ENCODE assay signal across 8 cellular contexts in the genomic region with DNA sequence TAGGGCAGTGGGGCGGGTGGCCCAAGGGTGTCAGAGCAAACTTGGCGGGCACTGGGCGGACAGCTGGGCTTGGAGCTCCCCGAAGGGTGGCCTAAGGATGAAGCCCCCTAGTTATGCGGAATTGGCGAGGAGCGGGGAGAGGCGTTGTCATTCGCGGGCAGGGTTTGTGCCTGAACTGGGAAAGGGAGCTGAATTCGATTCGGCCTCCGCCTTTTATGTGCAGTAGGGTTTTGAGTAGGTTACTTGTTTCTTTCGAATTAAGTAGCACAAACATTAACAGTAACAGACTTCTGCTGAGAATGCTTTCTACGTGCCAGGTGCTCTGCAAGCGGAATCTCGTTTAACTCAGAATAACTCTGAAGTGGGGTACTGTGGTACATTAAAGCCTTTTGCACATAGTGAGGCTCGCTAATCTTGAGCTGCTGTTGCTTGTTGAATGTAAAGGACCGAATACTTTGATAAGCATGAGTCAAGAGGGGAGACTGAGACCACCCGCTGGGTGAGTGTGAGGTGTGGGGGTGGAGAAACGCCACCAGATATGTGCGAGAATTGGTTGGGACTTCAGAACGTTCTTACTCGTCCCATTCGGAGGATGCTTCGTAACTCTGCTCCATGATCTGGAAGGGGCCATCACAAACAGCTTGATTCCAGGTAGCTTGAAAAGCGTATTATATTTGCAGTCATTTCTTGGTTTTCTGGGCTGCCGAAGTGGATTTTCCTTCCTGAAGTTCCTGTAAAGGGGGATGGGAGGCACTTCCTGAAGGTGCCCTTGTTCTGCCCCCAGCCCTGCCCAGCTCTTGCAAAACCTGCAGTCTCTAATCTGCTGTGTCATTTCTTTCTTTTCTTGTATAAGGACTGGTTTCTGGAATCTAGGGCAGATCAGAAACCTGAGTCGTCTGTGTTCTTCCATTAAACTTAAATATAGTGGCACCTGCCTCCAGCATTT.
DNase-seq lines count a peak whose midpoint lies in the region; ATAC-seq and TF ChIP-seq lines count a peak whose summit lies in the region.

No MANE protein-coding gene starts in this region.

- H3K4me1 ChIP-seq in DND-41 (ENCODE audit: insufficient read depth, low read length), result peaks cover 30% of the 10 kb centered on the region
- peaks cover 4% of the 10 kb centered on the region for H3K4me1 ChIP-seq in iPS-15b (ENCODE audit: control insufficient read depth, insufficient read depth, low read length)

- H3K36me3 ChIP-seq in DND-41 (ENCODE audit: insufficient read depth, low read length) (peaks cover 41% of the 10 kb centered on the region), iPS-15b (ENCODE audit: control insufficient read depth, insufficient read depth, low read length) (peaks cover 28% of the 10 kb centered on the region)

- H4K20me1 ChIP-seq in DND-41 (ENCODE audit: insufficient read depth, low read length), result peaks cover 35% of the 10 kb centered on the region

- no peaks in the 10 kb centered on the region for H3K36me3 Mint-ChIP-seq in activated naive CD4-positive, alpha-beta T cell treated with anti-CD3 and anti-CD28 coated beads, Interleukin-2, amount 50 U/mL, for 24 hours
- peaks cover 10 to 22% of the 10 kb centered on the region in 2 donors for H3K36me3 Mint-ChIP-seq in stimulated activated naive B cell treated with anti-CD40 and anti-IgM and Interleukin-4, amounts not matched to agents 10 μg/mL and 1 μg/mL and 100 μg/mL, for 72 hours

- H3K4me1 Mint-ChIP-seq in activated naive CD4-positive, alpha-beta T cell treated with anti-CD3 and anti-CD28 coated beads, Interleukin-2, amount 50 U/mL, for 24 hours, result peaks cover 26% of the 10 kb centered on the region
- peaks cover 21 to 45% of the 10 kb centered on the region in 2 donors for H3K4me1 Mint-ChIP-seq in stimulated activated naive B cell treated with anti-CD40 and anti-IgM and Interleukin-4, amounts not matched to agents 10 μg/mL and 1 μg/mL and 100 μg/mL, for 72 hours

- DNase-seq in DND-41, result peak; percentile 38
- DNase-seq in LoVo (ENCODE audit: low spot score), result peak; percentile 43
- no peak for DNase-seq in stimulated activated naive B cell treated with anti-CD40 and anti-IgM and Interleukin-4, amounts not matched to agents 10 μg/mL and 1 μg/mL and 100 μg/mL, for 72 hours
- DNase-seq in activated CD8-positive, alpha-beta memory T cell treated with anti-CD3 and anti-CD28 coated beads, Interleukin-2, amount 50 U/mL, for 4 hours, result no peak

- H3K4me3 Mint-ChIP-seq in activated naive CD4-positive, alpha-beta T cell treated with anti-CD3 and anti-CD28 coated beads, Interleukin-2, amount 50 U/mL, for 24 hours, result peak overlapping the region; percentile 99
- peak overlapping the region; percentile 99 to 100 for H3K4me3 Mint-ChIP-seq in stimulated activated naive B cell treated with anti-CD40 and anti-IgM and Interleukin-4, amounts not matched to agents 10 μg/mL and 1 μg/mL and 100 μg/mL, for 72 hours

- no peak for TF ChIP-seq CTCF in DND-41 (IDR thresholded peaks at IDR 0.05; ENCODE audit: borderline replicate concordance, extremely low read depth, low read length, poor library complexity, severe bottlenecking)

- peak overlapping the region; percentile 95 for H3K27ac Mint-ChIP-seq in activated naive CD4-positive, alpha-beta T cell treated with anti-CD3 and anti-CD28 coated beads, Interleukin-2, amount 50 U/mL, for 24 hours
- peak overlapping the region; percentile 99 for H3K27ac Mint-ChIP-seq in stimulated activated naive B cell treated with anti-CD40 and anti-IgM and Interleukin-4, amounts not matched to agents 10 μg/mL and 1 μg/mL and 100 μg/mL, for 72 hours

- peak overlapping the region; percentile 82 for H2AFZ ChIP-seq in DND-41 (ENCODE audit: low read depth, low read length)

- peak overlapping the region; percentile 85 for H3K9ac ChIP-seq in DND-41 (ENCODE audit: low read depth, low read length)
- peak overlapping the region; percentile 50 for H3K9ac ChIP-seq in iPS-15b (ENCODE audit: low read depth, low read length)

- H3K79me2 ChIP-seq in DND-41 (ENCODE audit: insufficient read depth, low read length), result peaks cover 39% of the 10 kb centered on the region

- ATAC-seq in DND-41 (ENCODE audit: insufficient read depth, low read depth) (no peak), GM21619 (IDR thresholded peaks at IDR 0.05; ENCODE audit: unreplicated experiment) (no peak), GM21737 (IDR thresholded peaks at IDR 0.05; ENCODE audit: unreplicated experiment) (no peak)
- ATAC-seq in stimulated activated naive B cell treated with anti-CD40 and anti-IgM and Interleukin-4, amounts not matched to agents 10 μg/mL and 1 μg/mL and 100 μg/mL, for 72 hours (replicated peaks), result no peak

- H3K27me3 Mint-ChIP-seq in activated naive CD4-positive, alpha-beta T cell treated with anti-CD3 and anti-CD28 coated beads, Interleukin-2, amount 50 U/mL, for 24 hours, result no peaks in the 10 kb centered on the region
- H3K27me3 Mint-ChIP-seq in stimulated activated naive B cell treated with anti-CD40 and anti-IgM and Interleukin-4, amounts not matched to agents 10 μg/mL and 1 μg/mL and 100 μg/mL, for 72 hours, result no peaks in the 10 kb centered on the region

- H3K4me2 ChIP-seq in DND-41 (ENCODE audit: insufficient read depth, low read length), result peak overlapping the region; percentile 85

- no peaks in the 10 kb centered on the region for H3K9me3 ChIP-seq in DND-41 (ENCODE audit: insufficient read depth, low read length, severe bottlenecking)
- H3K9me3 ChIP-seq in iPS-15b (ENCODE audit: control insufficient read depth, insufficient read depth, low read length), result no peaks in the 10 kb centered on the region

- H3K4me3 ChIP-seq in DND-41 (ENCODE audit: low read depth in 1 of 2, low read length in 2 of 2) (peak overlapping the region; percentile 86), iPS-15b (ENCODE audit: low read depth, low read length) (peak overlapping the region; percentile 90)

- H3K9me3 Mint-ChIP-seq in activated naive CD4-positive, alpha-beta T cell treated with anti-CD3 and anti-CD28 coated beads, Interleukin-2, amount 50 U/mL, for 24 hours, result no peaks in the 10 kb centered on the region
- no peaks in the 10 kb centered on the region for H3K9me3 Mint-ChIP-seq in stimulated activated naive B cell treated with anti-CD40 and anti-IgM and Interleukin-4, amounts not matched to agents 10 μg/mL and 1 μg/mL and 100 μg/mL, for 72 hours

- no peaks in the 10 kb centered on the region for H3K27me3 ChIP-seq in DND-41 (ENCODE audit: insufficient read depth, low read length, poor library complexity)
- no peaks in the 10 kb centered on the region for H3K27me3 ChIP-seq in iPS-15b (ENCODE audit: control insufficient read depth, insufficient read depth, low read length)

- peak overlapping the region; percentile 77 for H3K27ac ChIP-seq in DND-41 (ENCODE audit: low read length)

Comparison
In these comparisons a context has a peak if more than half of its experiments do, and no peak if none do; other contexts are left out.
1. DNase-seq: peak in DND-41 (single experiment) and LoVo (single experiment); none in stimulated activated naive B cell treated with anti-CD40 and anti-IgM and Interleukin-4, amounts not matched to agents 10 μg/mL and 1 μg/mL and 100 μg/mL, for 72 hours (single experiment) and activated CD8-positive, alpha-beta memory T cell treated with anti-CD3 and anti-CD28 coated beads, Interleukin-2, amount 50 U/mL, for 4 hours (single experiment).